8 cellular contexts compared by ENCODE assay signal in the genomic region with DNA sequence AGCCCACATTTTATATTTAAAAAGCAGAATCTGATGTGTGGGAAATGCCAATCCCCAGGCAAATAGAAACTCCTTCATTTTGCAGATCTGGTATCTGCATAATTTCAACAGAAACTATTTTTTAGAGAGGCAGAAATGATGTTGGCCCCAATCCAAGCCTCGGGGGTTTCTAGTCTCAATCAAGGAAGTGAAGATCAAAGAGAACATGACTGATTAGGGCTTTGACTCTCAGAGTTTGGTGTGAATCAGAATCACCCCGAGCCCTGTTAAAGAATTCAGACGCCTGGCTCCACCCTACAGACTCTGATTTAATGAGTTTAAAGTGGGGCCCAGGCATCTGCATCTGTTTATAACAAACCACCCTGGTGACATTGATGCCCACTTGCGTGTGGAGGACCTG. TPM values are rescaled to one million over a fixed set of nuclear protein-coding genes. Genes with fewer than 3 reads are reported as not detected.
DNase-seq lines count a peak whose midpoint lies in the region; ATAC-seq and TF ChIP-seq lines count a peak whose summit lies in the region.

No MANE protein-coding gene starts in this region.

- H3K9me3 ChIP-seq in SK-N-MC (ENCODE audit: low read depth, low read length), result no peaks in the 10 kb centered on the region
- no peaks in the 10 kb centered on the region for H3K9me3 ChIP-seq in BE2C
- no peaks in the 10 kb centered on the region for H3K9me3 ChIP-seq in psoas muscle

- no peaks in the 10 kb centered on the region for H3K4me1 ChIP-seq in BE2C
- peaks cover 9% of the 10 kb centered on the region for H3K4me1 ChIP-seq in psoas muscle

- TF ChIP-seq CTCF in BE2C (IDR thresholded peaks at IDR 0.05; ENCODE audit: low read depth, low read length), result no peak
- TF ChIP-seq CTCF in psoas muscle (IDR thresholded peaks at IDR 0.05), result no peak

- H3K4me3 ChIP-seq in SK-N-MC (no peak overlapping the region), BE2C (ENCODE audit: low read depth, low read length) (no peak overlapping the region), psoas muscle (no peak overlapping the region)

- ATAC-seq in GM18868 (IDR thresholded peaks at IDR 0.05; ENCODE audit: unreplicated experiment) (peak; percentile 77), HG03469 (IDR thresholded peaks at IDR 0.05; ENCODE audit: unreplicated experiment) (no peak), psoas muscle (no peak)

- 41 to 57% (median 44%) methylated on average over 4 of the region's 4 CpGs for whole genome bisulfite sequencing in psoas muscle, 3 donors

- H3K27me3 ChIP-seq in BE2C (no peaks in the 10 kb centered on the region), psoas muscle (ENCODE audit: insufficient read depth in 3 of 3, low read length in 2 of 3) (no peaks in the 10 kb centered on the region)

- H3K27ac ChIP-seq in SK-N-MC (peak overlapping the region; percentile 14; the same call in 1 of the 2 replicates), psoas muscle (no peak overlapping the region)

- DNase-seq in SK-N-MC (ENCODE audit: low read depth, low spot score), result peak; percentile 86
- DNase-seq in astrocyte of the hippocampus (ENCODE audit: low read depth, low spot score), result peak; percentile 82
- peak; percentile 27 to 65 (median 30) for DNase-seq in stimulated activated CD4-positive, alpha-beta T cell treated with anti-CD3 and anti-CD28 coated beads, TNF-alpha, amount 100 ng/mL, for 24 hours (ENCODE audit: low read depth in 3 of 3)
- no peak for DNase-seq in BE2C
- no peak for DNase-seq in psoas muscle
- no peak for DNase-seq in A172 (ENCODE audit: low spot score)

- intact Hi-C loops in psoas muscle (cut with DNase I), result no loop called here

- H3K36me3 ChIP-seq in SK-N-MC (ENCODE audit: insufficient read depth, low read length) (no peaks in the 10 kb centered on the region), BE2C (no peaks in the 10 kb centered on the region), psoas muscle (ENCODE audit: insufficient read depth in 1 of 2, low read depth in 1 of 2) (no peaks in the 10 kb centered on the region)

- no peak overlapping the region for H3K9ac ChIP-seq in SK-N-MC (ENCODE audit: insufficient read length)

RNA-seq across cellular contexts. Expression of a gene that starts 36.7 kb away (rescaled TPM):
- 63.3 TPM for polyA plus RNA-seq in BE2C (2012; ENCODE audit: insufficient read depth, insufficient read length, low read depth)
- 100 to 1,000 TPM in 1 of 4 donors, 10 to 100 TPM in 3; 75.9 to 111 (median 77.4) TPM for total RNA-seq in psoas muscle
- polyA plus RNA-seq in psoas muscle, result 100 to 1,000 TPM in 1 of 3 donors, 10 to 100 TPM in 2; 17.3 to 115 (median 50.5) TPM
- total RNA-seq in A172 (2014; rRNA removed; shearing (Covaris generic)), result 77.7 and 94.8 TPM in 2 replicates

Comparison
In these comparisons a context has a peak if more than half of its experiments do, and no peak if none do; other contexts are left out.
1. DNase-seq: peak in SK-N-MC (single experiment), astrocyte of the hippocampus (single experiment) and stimulated activated CD4-positive, alpha-beta T cell treated with anti-CD3 and anti-CD28 coated beads, TNF-alpha, amount 100 ng/mL, for 24 hours (3 of 3); none in BE2C (single experiment), psoas muscle (0 of 2) and A172 (single experiment).